19 cellular contexts compared by ENCODE assay signal in genomic region chr19:42249149-42249750, GRCh38. TPM values are rescaled to one million over a fixed set of nuclear protein-coding genes. Genes with fewer than 3 reads are reported as not detected.
DNase-seq lines count a peak whose midpoint lies in the region; ATAC-seq and TF ChIP-seq lines count a peak whose summit lies in the region.
"Had no signal": no experiment of that assay in that cellular context is flagged by ENCODE, and none has a peak within 500 bp of the region (broad histone marks: within the 10 kb centered on the region; RNA-seq: fewer than 3 reads in every experiment).

No MANE protein-coding gene starts in this region.

- H3K27me3 Mint-ChIP-seq in activated CD8-positive, alpha-beta memory T cell treated with anti-CD3 and anti-CD28 coated beads, Interleukin-2, amount 10 ng/mL, durations not matched to agents 7 days and 5 days: no peaks in the 10 kb centered on the region

- no peak for TF ChIP-seq CTCF in suprapubic skin (IDR thresholded peaks at IDR 0.05)

- H3K4me3 ChIP-seq in suprapubic skin: no peak overlapping the region
- H3K4me3 ChIP-seq: PC-9, upper lobe of right lung had no signal

- H3K9me3 Mint-ChIP-seq in activated CD8-positive, alpha-beta memory T cell treated with anti-CD3 and anti-CD28 coated beads, Interleukin-2, amount 10 ng/mL, durations not matched to agents 7 days and 5 days (ENCODE audit: low read depth): no peaks in the 10 kb centered on the region
- H3K9me3 Mint-ChIP-seq: activated T-helper 2 cell treated with anti-CD3 and anti-CD28 coated beads, Interferon-gamma antibody, Interleukin-2, Interleukin-4, amounts not matched to agents 10 μg/mL and 5 μg/mL and 100 μg/mL, durations not matched to agents 14 hours and 24 hours and 36 hours; CD14-positive monocyte had no signal

- CTCF ChIA-PET in activated CD8-positive, alpha-beta memory T cell treated with anti-CD3 and anti-CD28 coated beads, Interleukin-2, amount 10 ng/mL, durations not matched to agents 7 days and 5 days (lab: Charles Lee): interaction anchor here (1.3 to 1.4 kb wide), 2 partner anchors 10 to 30 kb away, joined by 4 to 6 read pairs; no protein-coding TSS in a partner anchor

- peak; percentile 42 for DNase-seq in activated CD8-positive, alpha-beta memory T cell treated with anti-CD3 and anti-CD28 coated beads, Interleukin-2, amount 10 ng/mL, durations not matched to agents 7 days and 5 days
- DNase-seq in activated CD8-positive, alpha-beta memory T cell treated with anti-CD3 and anti-CD28 coated beads for 24 hours: no peak
- DNase-seq in suprapubic skin (ENCODE audit: low spot score in 2 of 2) (peak in 1 of 2 donors; percentile 71), NAMALWA (ENCODE audit: low spot score) (no peak), COR-L47 (lab: John Stamatoyannopoulos, UW) (no peak), ecto neural progenitor cell (ENCODE audit: low spot score) (no peak)
- DNase-seq: cortex of kidney; DMS79; erythroblast; glutamatergic neuron; NCI-H1048; PC-9; stimulated activated CD4-positive, alpha-beta T cell treated with anti-CD3 and anti-CD28 coated beads, Interleukin-4, amount 100 ng/mL, for 24 hours; stimulated activated CD8-positive, alpha-beta memory T cell treated with anti-CD3 and anti-CD28 coated beads, Interleukin-4, amount 100 ng/mL, for 48 hours; upper lobe of right lung had no signal

- ATAC-seq in activated CD8-positive, alpha-beta memory T cell treated with anti-CD3 and anti-CD28 coated beads, Interleukin-2, amount 10 ng/mL, durations not matched to agents 7 days and 5 days: no peak
- ATAC-seq: upper lobe of right lung had no signal

- TF ChIP-seq EP300 in suprapubic skin (IDR thresholded peaks at IDR 0.05): no peak

- H3K4me1 Mint-ChIP-seq in activated CD8-positive, alpha-beta memory T cell treated with anti-CD3 and anti-CD28 coated beads, Interleukin-2, amount 10 ng/mL, durations not matched to agents 7 days and 5 days: peaks cover 30% of the 10 kb centered on the region

- H3K27ac Mint-ChIP-seq in activated CD8-positive, alpha-beta memory T cell treated with anti-CD3 and anti-CD28 coated beads, Interleukin-2, amount 10 ng/mL, durations not matched to agents 7 days and 5 days: no peak overlapping the region
- H3K27ac Mint-ChIP-seq: activated T-helper 2 cell treated with anti-CD3 and anti-CD28 coated beads, Interferon-gamma antibody, Interleukin-2, Interleukin-4, amounts not matched to agents 10 μg/mL and 5 μg/mL and 100 μg/mL, durations not matched to agents 14 hours and 24 hours and 36 hours had no signal

- peaks cover 16% of the 10 kb centered on the region for H3K36me3 ChIP-seq in suprapubic skin

- TF ChIP-seq POLR2A in suprapubic skin (IDR thresholded peaks at IDR 0.05): no peak

- H3K4me3 Mint-ChIP-seq in activated CD8-positive, alpha-beta memory T cell treated with anti-CD3 and anti-CD28 coated beads, Interleukin-2, amount 10 ng/mL, durations not matched to agents 7 days and 5 days: no peak overlapping the region
- H3K4me3 Mint-ChIP-seq: CD14-positive monocyte had no signal

- WGBS in suprapubic skin: 78% methylated on average over 25 of the region's 36 CpGs

- H3K27me3 ChIP-seq in layer of hippocampus (ENCODE audit: control insufficient read depth, insufficient read depth, low read length): no peaks in the 10 kb centered on the region
- H3K27me3 ChIP-seq in suprapubic skin: no peaks in the 10 kb centered on the region
- H3K27me3 ChIP-seq: upper lobe of right lung had no signal

- no peaks in the 10 kb centered on the region for H3K9me3 ChIP-seq in suprapubic skin
- H3K9me3 ChIP-seq: upper lobe of right lung had no signal

- peaks cover 92% of the 10 kb centered on the region for H3K4me1 ChIP-seq in suprapubic skin

- H3K27ac ChIP-seq in angular gyrus (ENCODE audit: low read depth, low read length): peak overlapping the region; percentile 92
- H3K27ac ChIP-seq in layer of hippocampus (ENCODE audit: low read depth, low read length): peak overlapping the region; percentile 89
- peak overlapping the region; percentile 97 for H3K27ac ChIP-seq in suprapubic skin
- H3K27ac ChIP-seq: PC-9 had no signal

- peaks cover 5% of the 10 kb centered on the region for H3K36me3 Mint-ChIP-seq in activated CD8-positive, alpha-beta memory T cell treated with anti-CD3 and anti-CD28 coated beads, Interleukin-2, amount 10 ng/mL, durations not matched to agents 7 days and 5 days

RNA-seq across cellular contexts. Expression of gene ERF, which starts 5.7 kb away (rescaled TPM):
- total RNA-seq in activated CD8-positive, alpha-beta memory T cell treated with anti-CD3 and anti-CD28 coated beads, Interleukin-2, amount 10 ng/mL, durations not matched to agents 7 days and 5 days: 10 to 100 TPM; 43.5 to 58.7 TPM
- 10 to 100 TPM; 36.8 to 49.5 (median 45.8) TPM for total RNA-seq in suprapubic skin

RNA-seq across cellular contexts. Expression of gene GSK3A, which starts 6.8 kb away (rescaled TPM):
- total RNA-seq in activated CD8-positive, alpha-beta memory T cell treated with anti-CD3 and anti-CD28 coated beads, Interleukin-2, amount 10 ng/mL, durations not matched to agents 7 days and 5 days: 10 to 100 TPM; 47.3 to 53.8 TPM
- total RNA-seq in suprapubic skin: 10 to 100 TPM; 24.0 to 37.3 (median 28.3) TPM

RNA-seq across cellular contexts. Expression of gene CIC, which starts 19.8 kb away (rescaled TPM):
- total RNA-seq in activated CD8-positive, alpha-beta memory T cell treated with anti-CD3 and anti-CD28 coated beads, Interleukin-2, amount 10 ng/mL, durations not matched to agents 7 days and 5 days: 10 to 100 TPM; 67.3 to 77.3 TPM
- 10 to 100 TPM; 57.5 to 91.6 (median 81.9) TPM for total RNA-seq in suprapubic skin

RNA-seq across cellular contexts. Expression of gene ZNF526, which starts 29.1 kb away (rescaled TPM):
- 10 to 100 TPM; 21.9 to 24.4 TPM for total RNA-seq in activated CD8-positive, alpha-beta memory T cell treated with anti-CD3 and anti-CD28 coated beads, Interleukin-2, amount 10 ng/mL, durations not matched to agents 7 days and 5 days
- 10 to 100 TPM in 2 of 4 donors, 1 to 10 TPM in 2; 4.2 to 12.9 (median 8.9) TPM for total RNA-seq in suprapubic skin

RNA-seq across cellular contexts. Expression of gene DEDD2, which starts 31.8 kb away (rescaled TPM):
- total RNA-seq in activated CD8-positive, alpha-beta memory T cell treated with anti-CD3 and anti-CD28 coated beads, Interleukin-2, amount 10 ng/mL, durations not matched to agents 7 days and 5 days: 10 to 100 TPM; 35.8 to 40.7 TPM
- 10 to 100 TPM; 51.3 to 78.9 (median 65.6) TPM for total RNA-seq in suprapubic skin
